14 cellular contexts compared by ENCODE assay signal in genomic region chr2:234453216-234453615, GRCh38. TPM values are rescaled to one million over a fixed set of nuclear protein-coding genes. Genes with fewer than 3 reads are reported as not detected.
DNase-seq lines count a peak whose midpoint lies in the region; ATAC-seq, FAIRE-seq and TF ChIP-seq lines count a peak whose summit lies in the region.
"Had no signal": no experiment of that assay in that cellular context is flagged by ENCODE, and none has a peak within 500 bp of the region (broad histone marks: within the 10 kb centered on the region; RNA-seq: fewer than 3 reads in every experiment).

No MANE protein-coding gene starts in this region.

- no peaks in the 10 kb centered on the region for H4K20me1 ChIP-seq in hepatocyte (ENCODE audit: insufficient read depth, poor library complexity, severe bottlenecking)

- CTCF ChIA-PET in MCF 10A (lab: Yijun Ruan, JAX), result no interaction called here

- no peak for TF ChIP-seq CTCF in MCF 10A (IDR thresholded peaks at IDR 0.05; ENCODE audit: unreplicated experiment)
- TF ChIP-seq CTCF in breast epithelium (IDR thresholded peaks at IDR 0.05), result no peak
- TF ChIP-seq CTCF in hepatocyte (IDR thresholded peaks at IDR 0.05; ENCODE audit: poor library complexity), result no peak
- no peak for TF ChIP-seq CTCF in heart left ventricle (IDR thresholded peaks at IDR 0.05)

- H3K27ac ChIP-seq in breast epithelium, result no peak overlapping the region
- peak overlapping the region; percentile 59 for H3K27ac ChIP-seq in hepatocyte
- H3K27ac ChIP-seq in thymus (ENCODE audit: low read depth), result peak overlapping the region; percentile 94
- peak overlapping the region in 1 of 12 donors; percentile 68 for H3K27ac ChIP-seq in heart left ventricle
- H3K27ac ChIP-seq: left lung, neutrophil had no signal

- H3K9me2 ChIP-seq in hepatocyte (replicated peaks; ENCODE audit: insufficient read depth), result no peaks in the 10 kb centered on the region

- no peaks in the 10 kb centered on the region for H3K4me1 ChIP-seq in breast epithelium
- H3K4me1 ChIP-seq in hepatocyte (ENCODE audit: insufficient read depth), result peaks cover 11% of the 10 kb centered on the region
- H3K4me1 ChIP-seq in thymus (ENCODE audit: control insufficient read depth, insufficient read depth, low read length), result peaks cover 34% of the 10 kb centered on the region
- peaks cover 0 to 11% (median 0%) of the 10 kb centered on the region in 12 donors for H3K4me1 ChIP-seq in heart left ventricle
- H3K4me1 ChIP-seq: left lung had no signal

- no peak overlapping the region for H3K4me2 ChIP-seq in hepatocyte

- peaks cover 6% of the 10 kb centered on the region for H3K36me3 Mint-ChIP-seq in MCF 10A (ENCODE audit: insufficient read depth, unreplicated experiment)
- peaks cover 30% of the 10 kb centered on the region for H3K36me3 Mint-ChIP-seq in activated T-helper 17 cell treated with anti-CD3 and anti-CD28 coated beads, Interleukin-2, amount 50 U/mL, for 72 hours (ENCODE audit: low read depth)

- H3K9me3 ChIP-seq in breast epithelium (peaks cover 0 to 3% of the 10 kb centered on the region in 2 donors), hepatocyte (ENCODE audit: low read depth) (no peaks in the 10 kb centered on the region), thymus (ENCODE audit: control insufficient read depth) (no peaks in the 10 kb centered on the region), heart left ventricle (peaks cover 0 to 8% (median 0%) of the 10 kb centered on the region in 12 donors)
- H3K9me3 ChIP-seq: neutrophil had no signal

- H3K4me3 Mint-ChIP-seq in MCF 10A (ENCODE audit: unreplicated experiment), result no peak overlapping the region
- H3K4me3 Mint-ChIP-seq in activated T-helper 17 cell treated with anti-CD3 and anti-CD28 coated beads, Interleukin-2, amount 50 U/mL, for 72 hours, result peak overlapping the region; percentile 78

- intact Hi-C loops in MCF 10A (cut with micrococcal nuclease), result no loop called here
- intact Hi-C loops in breast epithelium (cut with DNase I; ENCODE audit: low total_unique reads), result no loop called here
- intact Hi-C loops in heart left ventricle (cut with DNase I), result no loop called here

- peaks cover 14% of the 10 kb centered on the region for H3K4me1 Mint-ChIP-seq in MCF 10A (ENCODE audit: insufficient read depth, unreplicated experiment)
- H3K4me1 Mint-ChIP-seq in activated T-helper 17 cell treated with anti-CD3 and anti-CD28 coated beads, Interleukin-2, amount 50 U/mL, for 72 hours, result peaks cover 18% of the 10 kb centered on the region

- ATAC-seq in activated T-helper 17 cell treated with anti-CD3 and anti-CD28 coated beads, Interleukin-2, amount 50 U/mL, for 72 hours (replicated peaks), result peak; percentile 48
- no peak for ATAC-seq in heart left ventricle
- ATAC-seq: heart right ventricle, left lung had no signal

- H3K27me3 ChIP-seq in breast epithelium, result no peaks in the 10 kb centered on the region
- H3K27me3 ChIP-seq in hepatocyte, result no peaks in the 10 kb centered on the region
- no peaks in the 10 kb centered on the region for H3K27me3 ChIP-seq in thymus (ENCODE audit: control insufficient read depth, insufficient read depth)
- peaks cover 0 to 3% (median 0%) of the 10 kb centered on the region in 9 donors for H3K27me3 ChIP-seq in heart left ventricle
- H3K27me3 ChIP-seq: left lung, neutrophil had no signal

- WGBS in hepatocyte (ENCODE audit: low lambda C conversion rate, missing lambda C conversion rate), result 92% methylated on average over 5 of the region's 5 CpGs
- 38% methylated on average over 5 of the region's 5 CpGs for WGBS in thymus
- 71 to 90% (median 85%) methylated on average over 5 of the region's 5 CpGs for WGBS in heart left ventricle, 4 donors

- H3K36me3 ChIP-seq in breast epithelium (no peaks in the 10 kb centered on the region), hepatocyte (replicated peaks; ENCODE audit: insufficient read depth, low read depth) (no peaks in the 10 kb centered on the region), thymus (ENCODE audit: control insufficient read depth, insufficient read depth) (no peaks in the 10 kb centered on the region), heart left ventricle (no peaks in the 10 kb centered on the region)
- H3K36me3 ChIP-seq: heart right ventricle, left lung, neutrophil had no signal

- TF ChIP-seq POLR2A in breast epithelium (IDR thresholded peaks at IDR 0.05) (no peak), heart left ventricle (IDR thresholded peaks at IDR 0.05) (no peak)

- POLR2A ChIA-PET in MCF 10A (lab: Yijun Ruan, JAX), result interaction anchor here (0.6 to 1.6 kb wide), 3 partner anchors 41 to 1603 kb away, joined by 3 to 4 read pairs (median 4); no protein-coding TSS in a partner anchor

- no TSS peak for BruUV-seq in MCF 10A (replicated peaks; lab: Mats Ljungman, UMichigan)

- no peak overlapping the region for H3K4me3 ChIP-seq in breast epithelium
- H3K4me3 ChIP-seq in hepatocyte, result no peak overlapping the region
- H3K4me3 ChIP-seq in thymus (ENCODE audit: low read length), result peak overlapping the region; percentile 64
- H3K4me3 ChIP-seq in heart left ventricle, result peak overlapping the region in 1 of 12 donors; percentile 46
- H3K4me3 ChIP-seq: left lung had no signal

- H3K27me3 Mint-ChIP-seq in MCF 10A (ENCODE audit: insufficient read depth, unreplicated experiment), result no peaks in the 10 kb centered on the region
- H3K27me3 Mint-ChIP-seq in activated T-helper 17 cell treated with anti-CD3 and anti-CD28 coated beads, Interleukin-2, amount 50 U/mL, for 72 hours, result no peaks in the 10 kb centered on the region

- peak overlapping the region; percentile 10 for H3K27ac Mint-ChIP-seq in MCF 10A (ENCODE audit: low read depth, unreplicated experiment)
- peak overlapping the region; percentile 78 for H3K27ac Mint-ChIP-seq in activated T-helper 17 cell treated with anti-CD3 and anti-CD28 coated beads, Interleukin-2, amount 50 U/mL, for 72 hours

- no peak overlapping the region for H2AFZ ChIP-seq in hepatocyte

- DNase-seq in MCF 10A (ENCODE audit: unreplicated experiment), result no peak
- DNase-seq in breast epithelium (ENCODE audit: low spot score in 2 of 2), result no peak
- no peak for DNase-seq in hepatocyte (ENCODE audit: low spot score)
- no peak for DNase-seq in RCC 7860 (ENCODE audit: low spot score)
- no peak for DNase-seq in pons (ENCODE audit: low spot score)
- DNase-seq in heart left ventricle, result no peak
- DNase-seq: heart right ventricle, Kasumi-1, left lung, NCI-H2029 had no signal

- no peaks in the 10 kb centered on the region for H3K79me2 ChIP-seq in hepatocyte

- H3K9me3 Mint-ChIP-seq in MCF 10A (ENCODE audit: unreplicated experiment), result no peaks in the 10 kb centered on the region
- H3K9me3 Mint-ChIP-seq in activated T-helper 17 cell treated with anti-CD3 and anti-CD28 coated beads, Interleukin-2, amount 50 U/mL, for 72 hours, result peaks cover 2% of the 10 kb centered on the region

- no peak for FAIRE-seq in RCC 7860 (lab: Jason Lieb, UNC)
- FAIRE-seq: endometrium had no signal

RNA-seq across cellular contexts. Expression of gene ARL4C, which starts 43.7 kb away (rescaled TPM):
- total RNA-seq in MCF 10A (2022) (3.5 and 6.4 TPM in 2 replicates), breast epithelium (10 to 100 TPM; 16.1 to 61.0 (median 23.5) TPM), hepatocyte (14.6 and 15.9 TPM in 2 replicates), heart left ventricle (10 to 100 TPM in 2 of 9 donors, 1 to 10 TPM in 7; 1.1 to 16.3 (median 2.5) TPM)
- 100 to 1,000 TPM in 1 of 2 donors, 10 to 100 TPM in 1; 43.4 to 118 TPM for total RNA-seq in activated T-helper 17 cell treated with anti-CD3 and anti-CD28 coated beads, Interleukin-2, amount 50 U/mL, for 72 hours
- polyA plus RNA-seq in hepatocyte (30.0 and 40.3 TPM in 2 replicates), thymus (59.9 TPM), heart left ventricle (1 to 10 TPM in 1 of 2 donors, under 1 TPM in 1; 0.80 to 1.2 TPM)

Comparison
In these comparisons a context has a peak if more than half of its experiments do, and no peak if none do; other contexts are left out.
1. H3K27ac ChIP-seq: peak in hepatocyte (single experiment) and thymus (single experiment); none in breast epithelium (0 of 2).